In genomic region chr4:57148831-57149230, GRCh38 we compare ENCODE assay signal across 17 cellular contexts. TPM values are rescaled to one million over a fixed set of nuclear protein-coding genes. Genes with fewer than 3 reads are reported as not detected.
A peak's percentile ranks its signal among the peaks of the same experiment; 100 is the strongest.
DNase-seq lines count a peak whose midpoint lies in the region; TF ChIP-seq lines count a peak whose summit lies in the region.
"Had no signal": no experiment of that assay in that cellular context is flagged by ENCODE, and none has a peak within 500 bp of the region (broad histone marks: within the 10 kb centered on the region; RNA-seq: fewer than 3 reads in every experiment).

No MANE protein-coding gene starts in this region.

- no peak overlapping the region for H3K14ac ChIP-seq in trophoblast cell (ENCODE audit: low read length)

- H3K23ac ChIP-seq in trophoblast cell (ENCODE audit: low read length), result no peak overlapping the region

- H3K4me3 ChIP-seq in fibroblast of pulmonary artery (replicated peaks; ENCODE audit: low read depth, low read length), result no peak overlapping the region
- no peak overlapping the region for H3K4me3 ChIP-seq in trophoblast cell (ENCODE audit: low read depth, low read length)
- H3K4me3 ChIP-seq: colonic mucosa, esophagus muscularis mucosa had no signal

- TF ChIP-seq CTCF in RWPE1 (conservative IDR thresholded peaks at IDR 0.05; ENCODE audit: low read depth) (no peak), fibroblast of pulmonary artery (IDR thresholded peaks at IDR 0.05; ENCODE audit: low read length, missing control alignments) (no peak)

- no peak overlapping the region for H4K12ac ChIP-seq in trophoblast cell (ENCODE audit: low read depth, low read length)

- no peak overlapping the region for H3K27ac ChIP-seq in RWPE1
- H3K27ac ChIP-seq in trophoblast cell (ENCODE audit: low read depth, low read length), result no peak overlapping the region
- H3K27ac ChIP-seq: colonic mucosa, esophagus muscularis mucosa had no signal

- no peak overlapping the region for H3K9ac ChIP-seq in trophoblast cell (ENCODE audit: low read length)

- H4K8ac ChIP-seq in trophoblast cell (ENCODE audit: low read depth, low read length), result no peak overlapping the region

- H2BK120ac ChIP-seq in trophoblast cell (ENCODE audit: insufficient read depth, low read length, poor library complexity), result no peak overlapping the region

- H2AFZ ChIP-seq in trophoblast cell (ENCODE audit: insufficient read depth, low read length, poor library complexity), result no peak overlapping the region

- H3K18ac ChIP-seq in trophoblast cell (ENCODE audit: low read length), result no peak overlapping the region

- H2BK5ac ChIP-seq in trophoblast cell (ENCODE audit: low read depth, low read length, poor library complexity), result no peak overlapping the region

- H3K4ac ChIP-seq in trophoblast cell (ENCODE audit: low read depth, low read length), result no peak overlapping the region

- peak overlapping the region; percentile 29 for H4K91ac ChIP-seq in trophoblast cell (ENCODE audit: low read depth, low read length)

- POLR2A ChIA-PET in RWPE1 (lab: Yijun Ruan, JAX; ENCODE audit: low non-redundant PET), result no interaction called here

- peaks cover 19% of the 10 kb centered on the region for H3K79me1 ChIP-seq in trophoblast cell (ENCODE audit: low read length)

- no peaks in the 10 kb centered on the region for H3K79me2 ChIP-seq in trophoblast cell (ENCODE audit: control insufficient read depth, insufficient read depth, low read length, poor library complexity)

- H2BK12ac ChIP-seq in trophoblast cell (ENCODE audit: low read length), result peak overlapping the region; percentile 55

- no peaks in the 10 kb centered on the region for H3K27me3 ChIP-seq in trophoblast cell (ENCODE audit: insufficient read depth, low read length)
- H3K27me3 ChIP-seq: colonic mucosa, esophagus muscularis mucosa had no signal

- peak; percentile 88 for DNase-seq in EH (ENCODE audit: low read depth)
- peak; percentile 59 for DNase-seq in RWPE1 (ENCODE audit: low spot score)
- DNase-seq in fibroblast of pulmonary artery (ENCODE audit: low read depth), result peak; percentile 59
- DNase-seq in trophoblast cell, result no peak
- no peak for DNase-seq in activated CD4-positive, alpha-beta T cell treated with anti-CD3 and anti-CD28 coated beads for 4 hours
- DNase-seq in KG1 (lab: John Stamatoyannopoulos, UW), result no peak
- DNase-seq in stimulated activated CD4-positive, alpha-beta T cell treated with anti-CD3 and anti-CD28 coated beads, Interleukin-4, amount 100 ng/mL, for 1 hour, result no peak
- DNase-seq in RPMI8226, result no peak
- DNase-seq: activated naive CD8-positive, alpha-beta T cell treated with anti-CD3 and anti-CD28 coated beads, Interleukin-2, amount 10 ng/mL, durations not matched to agents 7 days and 5 days; activated T-cell treated with anti-CD3 and anti-CD28 coated beads, Interleukin-2, amount 50 U/mL, for 4 hours; colonic mucosa; mesendoderm; NCI-H2029 treated with DMSO at 0.1 percent for 48 hours; NCI-H82; occipital lobe; Right ventricle myocardium superior had no signal

- H3K4me1 ChIP-seq in trophoblast cell (ENCODE audit: control insufficient read depth in 1 of 2, insufficient read depth in 2 of 2, low read length in 2 of 2), result peaks cover 4 to 18% of the 10 kb centered on the region in 2 experiments
- H3K4me1 ChIP-seq: colonic mucosa, esophagus muscularis mucosa had no signal

- no peaks in the 10 kb centered on the region for H3K36me3 ChIP-seq in trophoblast cell (ENCODE audit: control insufficient read depth in 1 of 2, insufficient read depth in 2 of 2, low read length in 2 of 2)
- H3K36me3 ChIP-seq: colonic mucosa, esophagus muscularis mucosa had no signal

- H3K9me3 ChIP-seq in trophoblast cell (ENCODE audit: insufficient read depth, low read depth, low read length), result no peaks in the 10 kb centered on the region
- H3K9me3 ChIP-seq: colonic mucosa, esophagus muscularis mucosa had no signal

- CTCF ChIA-PET in RWPE1 (lab: Yijun Ruan, JAX), result interaction anchor here (1.8 kb wide), 1 partner anchor 15 kb away, joined by 6 read pairs; no protein-coding TSS in a partner anchor

- H3K4me2 ChIP-seq in trophoblast cell (ENCODE audit: low read length), result no peak overlapping the region

- no peak overlapping the region for H2AK5ac ChIP-seq in trophoblast cell (ENCODE audit: low read length)

RNA-seq across cellular contexts. Expression of gene IGFBP7, which starts 38.6 kb away (rescaled TPM):
- polyA plus RNA-seq in trophoblast cell (2013), result 821 and 869 TPM in 2 replicates

Comparison
In these comparisons a context has a peak if more than half of its experiments do, and no peak if none do; other contexts are left out.
1. DNase-seq: peak in EH (single experiment), RWPE1 (single experiment) and fibroblast of pulmonary artery (single experiment); none in trophoblast cell (0 of 2), activated CD4-positive, alpha-beta T cell treated with anti-CD3 and anti-CD28 coated beads for 4 hours (0 of 2), KG1 (single experiment), stimulated activated CD4-positive, alpha-beta T cell treated with anti-CD3 and anti-CD28 coated beads, Interleukin-4, amount 100 ng/mL, for 1 hour (single experiment) and RPMI8226 (single experiment).